2 cellular contexts compared by ENCODE assay signal in genomic region chr5:119378075-119378699, GRCh38.
TF ChIP-seq lines count a peak whose summit lies in the region.

No MANE protein-coding gene starts in this region.

TF ChIP-seq in GM23338, 12 proteins besides CTCF, POLR2A, EP300 and RAD21:
- TF ChIP-seq NANOG (IDR thresholded peaks at IDR 0.05; ENCODE audit: borderline replicate concordance) (peak; percentile 5; the same call in 1 of the 2 replicates), STAT1 (IDR thresholded peaks at IDR 0.05; ENCODE audit: unreplicated experiment) (no peak)
TF ChIP-seq in GM23338: peak in this region for 1.

TF ChIP-seq in GM12878, 131 proteins besides CTCF, POLR2A, EP300 and RAD21:
- TF ChIP-seq POLR2AphosphoS5 (IDR thresholded peaks at IDR 0.05; ENCODE audit: low read length) (peak; percentile 9; the same call in 1 of the 2 replicates), CBX5 (IDR thresholded peaks at IDR 0.05; ENCODE audit: low read depth) (no peak), PRDM15 (CRISPR knock-in tag; IDR thresholded peaks at IDR 0.05) (no peak), NFXL1 (IDR thresholded peaks at IDR 0.05; ENCODE audit: borderline replicate concordance) (no peak)
